ENCODE assay signal across 20 cellular contexts in genomic region chr21:16517380-16517779, GRCh38.
"Had no signal": no experiment of that assay in that cellular context is flagged by ENCODE, and none has a peak within 500 bp of the region (broad histone marks: within the 10 kb centered on the region; RNA-seq: fewer than 3 reads in every experiment).

No MANE protein-coding gene starts in this region.

- H3K9me3 ChIP-seq: colonic mucosa, mucosa of descending colon had no signal

- H3K27me3 Mint-ChIP-seq: activated CD4-positive, alpha-beta T cell treated with anti-CD3 and anti-CD28 coated beads, Interleukin-2, amount 10 ng/mL, durations not matched to agents 7 days and 5 days; activated naive CD8-positive, alpha-beta T cell treated with anti-CD3 and anti-CD28 coated beads, Interleukin-2, amount 50 U/mL, for 24 hours; naive thymus-derived CD8-positive, alpha-beta T cell; type B pancreatic cell had no signal

- DNase-seq: activated CD4-positive, alpha-beta T cell treated with anti-CD3 and anti-CD28 coated beads, Interleukin-2, amount 10 ng/mL, durations not matched to agents 7 days and 5 days; activated CD8-positive, alpha-beta memory T cell treated with anti-CD3 and anti-CD28 coated beads for 24 hours; activated naive CD4-positive, alpha-beta T cell; activated naive CD8-positive, alpha-beta T cell treated with anti-CD3 and anti-CD28 coated beads, Interleukin-2, amount 50 U/mL, for 24 hours; colonic mucosa; foreskin melanocyte; islet precursor cell; mammary epithelial cell; mucosa of descending colon; naive thymus-derived CD8-positive, alpha-beta T cell; posterior cingulate gyrus; small intestine; stimulated activated CD4-positive, alpha-beta T cell treated with anti-CD3 and anti-CD28 coated beads, Interleukin-4, amount 100 ng/mL, for 4 hours; stimulated activated CD8-positive, alpha-beta memory T cell treated with anti-CD3 and anti-CD28 coated beads, Interleukin-4, amount 100 ng/mL, for 48 hours; stimulated activated naive CD4-positive, alpha-beta T cell treated with Interleukin-2 at 50 U/mL for 16 hours had no signal

- H3K36me3 Mint-ChIP-seq: naive thymus-derived CD8-positive, alpha-beta T cell had no signal

- H3K27ac ChIP-seq: colonic mucosa had no signal

- H3K4me1 Mint-ChIP-seq: activated CD4-positive, alpha-beta T cell treated with anti-CD3 and anti-CD28 coated beads, Interleukin-2, amount 10 ng/mL, durations not matched to agents 7 days and 5 days; activated naive CD8-positive, alpha-beta T cell treated with anti-CD3 and anti-CD28 coated beads, Interleukin-2, amount 50 U/mL, for 24 hours; naive thymus-derived CD8-positive, alpha-beta T cell had no signal

- H3K4me3 ChIP-seq: colonic mucosa, mucosa of descending colon, right atrium auricular region had no signal

- H3K4me3 Mint-ChIP-seq: activated CD4-positive, alpha-beta T cell treated with anti-CD3 and anti-CD28 coated beads, Interleukin-2, amount 10 ng/mL, durations not matched to agents 7 days and 5 days; activated naive CD8-positive, alpha-beta T cell treated with anti-CD3 and anti-CD28 coated beads, Interleukin-2, amount 50 U/mL, for 24 hours; activated T-helper 1 cell treated with anti-CD3 and anti-CD28 coated beads, Interleukin-12 subunit alpha, Interleukin-12 subunit beta, Interleukin-2, Interleukin-4 antibody, amounts not matched to agents 30 ng/mL and 10 ng/mL and 1 ng/mL, durations not matched to agents 14 hours and 24 hours and 36 hours; naive thymus-derived CD8-positive, alpha-beta T cell; T-helper 2 cell treated with Interferon-gamma antibody and Interleukin-4, amounts not matched to agents 5 μg/mL and 100 μg/mL, for 36 hours; type B pancreatic cell had no signal

- ATAC-seq: activated naive CD8-positive, alpha-beta T cell treated with anti-CD3 and anti-CD28 coated beads, Interleukin-2, amount 50 U/mL, for 24 hours; esophagus mucosa; mucosa of descending colon; naive thymus-derived CD8-positive, alpha-beta T cell had no signal

- H3K27ac Mint-ChIP-seq: activated CD4-positive, alpha-beta T cell treated with anti-CD3 and anti-CD28 coated beads, Interleukin-2, amount 10 ng/mL, durations not matched to agents 7 days and 5 days; activated naive CD8-positive, alpha-beta T cell treated with anti-CD3 and anti-CD28 coated beads, Interleukin-2, amount 50 U/mL, for 24 hours; activated T-helper 1 cell treated with anti-CD3 and anti-CD28 coated beads, Interleukin-12 subunit alpha, Interleukin-12 subunit beta, Interleukin-2, Interleukin-4 antibody, amounts not matched to agents 30 ng/mL and 10 ng/mL and 1 ng/mL, durations not matched to agents 14 hours and 24 hours and 36 hours; naive thymus-derived CD8-positive, alpha-beta T cell; T-helper 2 cell treated with Interferon-gamma antibody and Interleukin-4, amounts not matched to agents 5 μg/mL and 100 μg/mL, for 36 hours; type B pancreatic cell had no signal

- H3K36me3 ChIP-seq: colonic mucosa, right atrium auricular region had no signal

- H3K27me3 ChIP-seq: colonic mucosa, right atrium auricular region had no signal

- H3K9me3 Mint-ChIP-seq: type B pancreatic cell had no signal

- H3K4me1 ChIP-seq: colonic mucosa had no signal
